In the genomic region with DNA sequence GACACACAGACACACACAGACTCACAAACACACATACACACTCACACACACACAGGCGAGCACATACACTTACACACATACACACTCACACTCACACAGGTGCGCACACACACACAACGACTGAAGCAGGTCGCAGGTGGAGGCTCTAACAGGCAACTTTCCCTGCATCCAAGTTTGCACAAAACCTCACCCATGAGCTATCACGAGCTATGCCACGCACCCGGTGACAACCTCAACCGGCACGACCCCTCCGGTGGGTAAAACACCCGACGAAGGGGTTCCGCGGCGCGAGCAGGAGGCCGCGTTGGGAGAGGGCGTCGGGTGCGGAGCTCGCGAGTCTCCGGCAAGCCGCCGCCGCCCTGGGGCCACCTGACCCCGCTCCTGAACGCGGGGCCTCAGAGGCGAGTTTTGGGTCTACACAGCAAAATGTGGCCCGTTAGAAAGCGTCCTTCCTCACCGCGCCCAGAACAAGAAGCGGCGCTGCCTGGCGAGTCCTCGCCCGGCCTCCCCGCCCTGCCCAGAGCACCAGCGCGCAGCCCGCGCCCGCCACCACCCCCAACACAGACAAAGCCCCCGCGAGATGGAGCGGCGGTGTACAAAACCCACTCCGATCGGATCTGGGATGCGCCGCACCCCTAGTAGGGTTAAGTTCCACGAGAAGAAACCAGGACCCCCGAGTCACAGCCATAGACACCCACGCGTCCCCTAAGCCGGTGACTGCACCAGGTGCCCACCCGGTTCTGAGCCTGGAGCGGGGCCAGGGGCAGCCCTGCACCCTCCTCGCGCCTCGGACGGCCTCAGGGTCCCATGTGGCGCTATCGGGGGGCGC, we compare ENCODE assay signal across 16 cellular contexts. TPM values are rescaled to one million over a fixed set of nuclear protein-coding genes. Genes with fewer than 3 reads are reported as not detected.
A peak's percentile ranks its signal among the peaks of the same experiment; 100 is the strongest.
DNase-seq lines count a peak whose midpoint lies in the region; ATAC-seq, FAIRE-seq and TF ChIP-seq lines count a peak whose summit lies in the region.
"Had no signal": no experiment of that assay in that cellular context is flagged by ENCODE, and none has a peak within 500 bp of the region (broad histone marks: within the 10 kb centered on the region; RNA-seq: fewer than 3 reads in every experiment).

No MANE protein-coding gene starts in this region.

- H3K9me3 Mint-ChIP-seq in activated CD4-positive, alpha-beta T cell treated with anti-CD3 and anti-CD28 coated beads for 36 hours (ENCODE audit: low read depth): peaks cover 9% of the 10 kb centered on the region
- H3K9me3 Mint-ChIP-seq in WTC11 (peaks cover 12% of the 10 kb centered on the region), CD14-positive monocyte (peaks cover 0 to 7% (median 4%) of the 10 kb centered on the region in 7 donors)
- H3K9me3 Mint-ChIP-seq in stimulated activated memory B cell treated with anti-CD40 and anti-IgM and Interleukin-4, amounts not matched to agents 10 μg/mL and 1 μg/mL and 100 μg/mL, for 72 hours: peaks cover 10% of the 10 kb centered on the region

- H3K4me1 ChIP-seq in HepG2 (ENCODE audit: insufficient read depth, low read length): no peaks in the 10 kb centered on the region

- no TSS peak for BruUV-seq in HepG2 (replicated peaks; lab: Mats Ljungman, UMichigan)

- in situ Hi-C loops in HepG2 (cut with HindIII; ENCODE audit: extremely low pct_ligation_motif_present, low pct_unique_long_range_greater_than_20kb): no loop called here

- no peak for TF ChIP-seq POLR2A in HepG2 (IDR thresholded peaks at IDR 0.05; ENCODE audit: insufficient read depth in 1 of 2, low read depth in 2 of 2, low read length in 2 of 2)

- FAIRE-seq in HepG2 (lab: Jason Lieb, UNC): no peak

- WGBS in HepG2 (ENCODE audit: low lambda C conversion rate): 75% methylated on average over 28 of the region's 68 CpGs

- H3K4me3 Mint-ChIP-seq in activated CD4-positive, alpha-beta T cell treated with anti-CD3 and anti-CD28 coated beads for 36 hours: peak overlapping the region; percentile 30
- H3K4me3 Mint-ChIP-seq in WTC11: peak overlapping the region; percentile 69
- H3K4me3 Mint-ChIP-seq in stimulated activated memory B cell treated with anti-CD40 and anti-IgM and Interleukin-4, amounts not matched to agents 10 μg/mL and 1 μg/mL and 100 μg/mL, for 72 hours: peak overlapping the region; percentile 53
- H3K4me3 Mint-ChIP-seq in CD14-positive monocyte: peak overlapping the region in 1 of 2 donors; percentile 79
- H3K4me3 Mint-ChIP-seq: activated naive CD4-positive, alpha-beta T cell treated with anti-CD3 and anti-CD28 coated beads for 36 hours; neural crest cell had no signal

- no peaks in the 10 kb centered on the region for H4K20me1 ChIP-seq in HepG2 (ENCODE audit: insufficient read depth, low read length)

- H3K4me2 ChIP-seq in HepG2 (ENCODE audit: low read depth, low read length): no peak overlapping the region

- no peaks in the 10 kb centered on the region for H3K79me2 ChIP-seq in HepG2 (ENCODE audit: insufficient read depth, low read length)

- H3K9ac ChIP-seq in HepG2 (ENCODE audit: insufficient read depth, low read depth, low read length): no peak overlapping the region

- POLR2A ChIA-PET in activated CD4-positive, alpha-beta T cell treated with anti-CD3 and anti-CD28 coated beads for 36 hours (lab: Charles Lee): no interaction called here
- POLR2A ChIA-PET in WTC11 (lab: Charles Lee) (no interaction called here), HepG2 (lab: Yijun Ruan, JAX) (no interaction called here)

- DNase-seq in activated CD4-positive, alpha-beta T cell treated with anti-CD3 and anti-CD28 coated beads for 36 hours: no peak
- DNase-seq in activated CD4-positive, alpha-beta T cell treated with anti-CD3 and anti-CD28 coated beads for 4 hours: no peak
- DNase-seq in WTC11 (ENCODE audit: low spot score) (peak; percentile 24), left kidney (ENCODE audit: low read depth, low spot score) (peak; percentile 22), HepG2 (ENCODE audit: low spot score) (no peak), CD14-positive monocyte (ENCODE audit: low spot score) (no peak)
- DNase-seq: activated naive CD4-positive, alpha-beta T cell treated with anti-CD3 and anti-CD28 coated beads for 36 hours; EL; hippocampal formation; NCI-H2029 treated with DMSO at 0.1 percent for 48 hours had no signal

- no peaks in the 10 kb centered on the region for H3K9me3 ChIP-seq in HepG2 (ENCODE audit: low read length)

- H3K4me3 ChIP-seq in HepG2 (replicated peaks in 1 of 3; ENCODE audit: insufficient read depth in 1 of 3, low read depth in 2 of 3, low read length in 3 of 3): no peak overlapping the region

- no peak for TF ChIP-seq EP300 in HepG2 (IDR thresholded peaks at IDR 0.05; ENCODE audit: low read depth in 2 of 2, low read length in 2 of 2)
- TF ChIP-seq EP300 in HepG2 (CRISPR knock-in tag; IDR thresholded peaks at IDR 0.05; ENCODE audit: borderline replicate concordance): no peak

- no peaks in the 10 kb centered on the region for H3K36me3 ChIP-seq in HepG2 (replicated peaks in 1 of 2; ENCODE audit: control insufficient read depth in 1 of 2, insufficient read depth in 2 of 2, low read length in 2 of 2)
- H3K36me3 ChIP-seq: tibial nerve had no signal

- intact Hi-C loops in activated CD4-positive, alpha-beta T cell treated with anti-CD3 and anti-CD28 coated beads for 36 hours (cut with DNase I, micrococcal nuclease): no loop called here
- intact Hi-C loops in HepG2 (cut with micrococcal nuclease; ENCODE audit: unreplicated experiment): no loop called here
- intact Hi-C loops in CD14-positive monocyte (cut with micrococcal nuclease): no loop called here

- no peaks in the 10 kb centered on the region for H3K36me3 Mint-ChIP-seq in activated CD4-positive, alpha-beta T cell treated with anti-CD3 and anti-CD28 coated beads for 36 hours (ENCODE audit: low read depth)
- H3K36me3 Mint-ChIP-seq in WTC11 (peaks cover 4% of the 10 kb centered on the region; the same call in 1 of the 2 replicates), CD14-positive monocyte (no peaks in the 10 kb centered on the region)
- H3K36me3 Mint-ChIP-seq in stimulated activated memory B cell treated with anti-CD40 and anti-IgM and Interleukin-4, amounts not matched to agents 10 μg/mL and 1 μg/mL and 100 μg/mL, for 72 hours: peaks cover 7% of the 10 kb centered on the region

- peaks cover 49% of the 10 kb centered on the region for H3K27me3 Mint-ChIP-seq in activated CD4-positive, alpha-beta T cell treated with anti-CD3 and anti-CD28 coated beads for 36 hours
- peaks cover 80% of the 10 kb centered on the region for H3K27me3 Mint-ChIP-seq in WTC11 (ENCODE audit: low read depth)
- H3K27me3 Mint-ChIP-seq in stimulated activated memory B cell treated with anti-CD40 and anti-IgM and Interleukin-4, amounts not matched to agents 10 μg/mL and 1 μg/mL and 100 μg/mL, for 72 hours: peaks cover 76% of the 10 kb centered on the region
- H3K27me3 Mint-ChIP-seq in CD14-positive monocyte (ENCODE audit: low read depth in 3 of 3): peaks cover 60 to 84% (median 71%) of the 10 kb centered on the region in 3 donors

- H3K27me3 ChIP-seq in HepG2 (ENCODE audit: control insufficient read depth in 1 of 2, insufficient read depth in 2 of 2, low read length in 2 of 2): peaks cover 18 to 67% of the 10 kb centered on the region in 2 experiments

- peaks cover 28% of the 10 kb centered on the region for H3K4me1 Mint-ChIP-seq in activated CD4-positive, alpha-beta T cell treated with anti-CD3 and anti-CD28 coated beads for 36 hours
- H3K4me1 Mint-ChIP-seq in WTC11 (peaks cover 4% of the 10 kb centered on the region), CD14-positive monocyte (no peaks in the 10 kb centered on the region)
- H3K4me1 Mint-ChIP-seq in stimulated activated memory B cell treated with anti-CD40 and anti-IgM and Interleukin-4, amounts not matched to agents 10 μg/mL and 1 μg/mL and 100 μg/mL, for 72 hours: peaks cover 10% of the 10 kb centered on the region

- no peak for ATAC-seq in activated CD4-positive, alpha-beta T cell treated with anti-CD3 and anti-CD28 coated beads for 36 hours
- peak; percentile 11 for ATAC-seq in WTC11
- no peak for ATAC-seq in stimulated activated memory B cell treated with anti-CD40 and anti-IgM and Interleukin-4, amounts not matched to agents 10 μg/mL and 1 μg/mL and 100 μg/mL, for 72 hours
- ATAC-seq in HepG2: no peak
- ATAC-seq in GM21529 (IDR thresholded peaks at IDR 0.05; ENCODE audit: unreplicated experiment): no peak

- no peak for TF ChIP-seq RAD21 in HepG2 (CRISPR knock-in tag; IDR thresholded peaks at IDR 0.05)

- no peak overlapping the region for H3K27ac ChIP-seq in HepG2 (ENCODE audit: extremely low read length, insufficient read depth, low read length)
- H3K27ac ChIP-seq: RWPE1, tibial nerve had no signal

- no peak for TF ChIP-seq CTCF in WTC11 (IDR thresholded peaks at IDR 0.05)
- TF ChIP-seq CTCF in HepG2 (CRISPR knock-in tag; IDR thresholded peaks at IDR 0.05): no peak
- no peak for TF ChIP-seq CTCF in CD14-positive monocyte (IDR thresholded peaks at IDR 0.05)

- no peak overlapping the region for H3K27ac Mint-ChIP-seq in activated CD4-positive, alpha-beta T cell treated with anti-CD3 and anti-CD28 coated beads for 36 hours
- H3K27ac Mint-ChIP-seq in WTC11 (no peak overlapping the region), CD14-positive monocyte (no peak overlapping the region)
- H3K27ac Mint-ChIP-seq in stimulated activated memory B cell treated with anti-CD40 and anti-IgM and Interleukin-4, amounts not matched to agents 10 μg/mL and 1 μg/mL and 100 μg/mL, for 72 hours: no peak overlapping the region
- H3K27ac Mint-ChIP-seq: activated naive CD4-positive, alpha-beta T cell treated with anti-CD3 and anti-CD28 coated beads for 36 hours had no signal

- CTCF ChIA-PET in activated CD4-positive, alpha-beta T cell treated with anti-CD3 and anti-CD28 coated beads for 36 hours (lab: Charles Lee): no interaction called here
- CTCF ChIA-PET in WTC11 (lab: Charles Lee): interaction anchor here (1.1 kb wide), 1 partner anchor 200 kb away, joined by 4 read pairs; no protein-coding TSS in a partner anchor
- CTCF ChIA-PET in HepG2 (lab: Yijun Ruan, JAX; ENCODE audit: low intra/inter-chr PET ratio, low total read pairs): no interaction called here

- no peak overlapping the region for H2AFZ ChIP-seq in HepG2 (ENCODE audit: low read length)

RNA-seq across cellular contexts. Expression of gene SLC6A3, which starts 0.7 kb away (rescaled TPM):
- total RNA-seq in activated CD4-positive, alpha-beta T cell treated with anti-CD3 and anti-CD28 coated beads for 36 hours: not detected
- total RNA-seq in WTC11 (2021) (0.53 to 0.74 TPM (median 0.64 TPM) in 3 replicates), HepG2 (2016; rRNA removed; fragmentation: Illumina TruSeq; extraction: Trizol) (not detected in 2 replicates)
- total RNA-seq in HepG2 (2016; cell fraction: cytosol; rRNA removed; fragmentation: Illumina TruSeq; extraction: Trizol; ENCODE audit: low read depth): not detected in 2 replicates
- not detected in 2 replicates for total RNA-seq in HepG2 (2016; cell fraction: insoluble cytoplasmic fraction; rRNA removed; fragmentation: Illumina TruSeq; extraction: Trizol)
- not detected in 2 replicates for total RNA-seq in HepG2 (2016; cell fraction: membrane; rRNA removed; fragmentation: Illumina TruSeq; extraction: Trizol)
- total RNA-seq in HepG2 (2016; cell fraction: nucleus; rRNA removed; fragmentation: Illumina TruSeq; extraction: Trizol): not detected in 2 replicates
- polyA plus RNA-seq in HepG2 (2011; rRNA removed) (0.01 and 0.12 TPM in 2 replicates), CD14-positive monocyte (not detected)
- 0.03 and 0.06 TPM in 2 replicates for polyA plus RNA-seq in HepG2 (2011; cell fraction: cytosol; rRNA removed)
- 0.18 and 0.36 TPM in 2 replicates for polyA plus RNA-seq in HepG2 (2011; cell fraction: nucleus; rRNA removed)
- polyA plus RNA-seq in HepG2 (2012): 0.15 and 0.17 TPM in 2 replicates
- polyA plus RNA-seq in HepG2 (2016; cell fraction: cytosol; fragmentation: Illumina TruSeq; extraction: Trizol; ENCODE audit: low read depth): not detected in 2 replicates
- not detected in 2 replicates for polyA plus RNA-seq in HepG2 (2016; cell fraction: insoluble cytoplasmic fraction; fragmentation: Illumina TruSeq; extraction: Trizol; ENCODE audit: low read depth)
- not detected in 2 replicates for polyA plus RNA-seq in HepG2 (2016; cell fraction: membrane; fragmentation: Illumina TruSeq; extraction: Trizol; ENCODE audit: low read depth)
- polyA plus RNA-seq in HepG2 (2016; cell fraction: nucleus; fragmentation: Illumina TruSeq; extraction: Trizol; ENCODE audit: insufficient read depth, low read depth): not detected in 2 replicates
- polyA minus RNA-seq in HepG2 (2011; rRNA and poly(A)+ RNA removed; ENCODE audit: low replicate concordance): 0.12 and 0.14 TPM in 2 replicates
- polyA minus RNA-seq in HepG2 (2011; cell fraction: cytosol; rRNA and poly(A)+ RNA removed): not detected in 2 replicates
- polyA minus RNA-seq in HepG2 (2011; cell fraction: nucleus; rRNA and poly(A)+ RNA removed): 0.12 TPM in 1 of 2 replicates, not detected in the other
- total RNA-seq: activated naive CD4-positive, alpha-beta T cell treated with anti-CD3 and anti-CD28 coated beads for 36 hours had no signal
- polyA plus RNA-seq: AG04450 had no signal

Comparison
In these comparisons a context has a peak if more than half of its experiments do, and no peak if none do; other contexts are left out.
1. DNase-seq: peak in WTC11 (single experiment) and left kidney (single experiment); none in activated CD4-positive, alpha-beta T cell treated with anti-CD3 and anti-CD28 coated beads for 36 hours (single experiment), activated CD4-positive, alpha-beta T cell treated with anti-CD3 and anti-CD28 coated beads for 4 hours (0 of 2), HepG2 (single experiment) and CD14-positive monocyte (single experiment).